In genomic region chrX:11647048-11647650, GRCh38 we compare ENCODE assay signal across 28 cellular contexts.
"Had no signal": no experiment of that assay in that cellular context is flagged by ENCODE, and none has a peak within 500 bp of the region (broad histone marks: within the 10 kb centered on the region; RNA-seq: fewer than 3 reads in every experiment).

No MANE protein-coding gene starts in this region.

- H3K27ac Mint-ChIP-seq: effector memory CD8-positive, alpha-beta T cell; memory B cell; mesothelial cell of epicardium; naive thymus-derived CD4-positive, alpha-beta T cell; nephron; neural progenitor cell; stimulated activated naive CD8-positive, alpha-beta T cell treated with anti-CD3 and anti-CD28 coated beads, Interleukin-15, amount 100 ng/mL, for 72 hours had no signal

- H3K27ac ChIP-seq: hepatocyte, neural progenitor cell, psoas muscle, right lobe of liver, suprapubic skin had no signal

- H3K27me3 ChIP-seq: esophagus squamous epithelium, heart left ventricle, hepatocyte, neural progenitor cell, right lobe of liver, suprapubic skin had no signal

- H3K36me3 ChIP-seq: esophagus squamous epithelium, heart left ventricle, neural progenitor cell, right lobe of liver, suprapubic skin had no signal

- H3K4me3 ChIP-seq: esophagus squamous epithelium, heart left ventricle, hepatocyte, lung, mucosa of descending colon, neural progenitor cell, psoas muscle, right lobe of liver, smooth muscle cell, suprapubic skin had no signal

- H3K36me3 Mint-ChIP-seq: memory B cell; mesothelial cell of epicardium; naive thymus-derived CD4-positive, alpha-beta T cell; neural progenitor cell had no signal

- H3K4me1 ChIP-seq: esophagus squamous epithelium, heart left ventricle, neural progenitor cell, right lobe of liver, suprapubic skin had no signal

- H3K4me3 Mint-ChIP-seq: effector memory CD8-positive, alpha-beta T cell; memory B cell; mesothelial cell of epicardium; naive thymus-derived CD4-positive, alpha-beta T cell; nephron; neural progenitor cell; stimulated activated naive CD8-positive, alpha-beta T cell treated with anti-CD3 and anti-CD28 coated beads, Interleukin-15, amount 100 ng/mL, for 72 hours had no signal

- H3K9me3 Mint-ChIP-seq: effector memory CD8-positive, alpha-beta T cell; memory B cell; neural progenitor cell; stimulated activated naive CD8-positive, alpha-beta T cell treated with anti-CD3 and anti-CD28 coated beads, Interleukin-15, amount 100 ng/mL, for 72 hours had no signal

- H3K9me3 ChIP-seq: esophagus squamous epithelium, heart left ventricle, mucosa of descending colon, psoas muscle, right lobe of liver, suprapubic skin had no signal

- DNase-seq: cerebellar nuclear complex; cortex of kidney; effector memory CD8-positive, alpha-beta T cell; erythroblast; esophagus squamous epithelium; heart left ventricle; kidney; mucosa of descending colon; naive thymus-derived CD4-positive, alpha-beta T cell; posterior cingulate gyrus; psoas muscle; right lobe of liver; stimulated activated CD4-positive, alpha-beta T cell treated with anti-CD3 and anti-CD28 coated beads, Interleukin-12 subunit alpha, Interleukin-12 subunit beta, amount 100 ng/mL, for 4 hours; stimulated activated CD4-positive, alpha-beta T cell treated with anti-CD3 and anti-CD28 coated beads, Interleukin-1b, Interleukin-23, amount 100 ng/mL, for 48 hours; stimulated activated CD4-positive, alpha-beta T cell treated with anti-CD3 and anti-CD28 coated beads, Interleukin-4, amount 100 ng/mL, for 1 hour; stimulated activated CD8-positive, alpha-beta memory T cell treated with anti-CD3 and anti-CD28 coated beads, Interleukin-4, amount 100 ng/mL, for 48 hours; stimulated activated naive CD4-positive, alpha-beta T cell; stimulated activated naive CD8-positive, alpha-beta T cell treated with anti-CD3 and anti-CD28 coated beads, Interleukin-15, amount 100 ng/mL, for 72 hours; trophoblast cell had no signal

- H3K9ac ChIP-seq: neural progenitor cell had no signal

- H3K4me1 Mint-ChIP-seq: memory B cell; mesothelial cell of epicardium; naive thymus-derived CD4-positive, alpha-beta T cell; nephron; neural progenitor cell; stimulated activated naive CD8-positive, alpha-beta T cell treated with anti-CD3 and anti-CD28 coated beads, Interleukin-15, amount 100 ng/mL, for 72 hours had no signal

- ATAC-seq: effector memory CD8-positive, alpha-beta T cell; heart left ventricle; left lobe of liver; mucosa of descending colon; naive thymus-derived CD4-positive, alpha-beta T cell; psoas muscle; right lobe of liver; stimulated activated naive CD8-positive, alpha-beta T cell treated with anti-CD3 and anti-CD28 coated beads, Interleukin-15, amount 100 ng/mL, for 72 hours had no signal
